17 cellular contexts compared by ENCODE assay signal in genomic region chr2:19873014-19873413, GRCh38.
"Had no signal": no experiment of that assay in that cellular context is flagged by ENCODE, and none has a peak within 500 bp of the region (broad histone marks: within the 10 kb centered on the region; RNA-seq: fewer than 3 reads in every experiment).

No MANE protein-coding gene starts in this region.

- FAIRE-seq: urothelium cell line had no signal

- H3K4me1 ChIP-seq: right lobe of liver had no signal

- H3K9me3 ChIP-seq: esophagus squamous epithelium, neutrophil, ovary, right lobe of liver, thyroid gland had no signal

- H3K27me3 ChIP-seq: hepatocyte, ovary, right lobe of liver, thyroid gland had no signal

- H3K27ac ChIP-seq: esophagus squamous epithelium, hepatocyte, neutrophil, ovary, right lobe of liver, skin epidermis, thyroid gland had no signal

- H3K4me3 ChIP-seq: esophagus squamous epithelium, hepatocyte, lung, ovary, right lobe of liver, skin epidermis, thyroid gland had no signal

- ATAC-seq: effector memory CD8-positive, alpha-beta T cell; left colon; left ventricle myocardium superior; right lobe of liver had no signal

- DNase-seq: effector memory CD8-positive, alpha-beta T cell; esophagus squamous epithelium; foreskin fibroblast; left colon; left ventricle myocardium superior; mesenchymal stem cell; naive B cell; ovary; stimulated activated CD4-positive, alpha-beta T cell treated with anti-CD3 and anti-CD28 coated beads, Interleukin-12 subunit alpha, Interleukin-12 subunit beta, amount 100 ng/mL, for 4 hours; stimulated activated naive CD4-positive, alpha-beta T cell treated with Interleukin-2 at 50 U/mL for 16 hours; thyroid gland had no signal

- H3K36me3 ChIP-seq: esophagus squamous epithelium, ovary, right lobe of liver, thyroid gland had no signal
